Comparison of ENCODE assay signal across 37 cellular contexts in the genomic region with DNA sequence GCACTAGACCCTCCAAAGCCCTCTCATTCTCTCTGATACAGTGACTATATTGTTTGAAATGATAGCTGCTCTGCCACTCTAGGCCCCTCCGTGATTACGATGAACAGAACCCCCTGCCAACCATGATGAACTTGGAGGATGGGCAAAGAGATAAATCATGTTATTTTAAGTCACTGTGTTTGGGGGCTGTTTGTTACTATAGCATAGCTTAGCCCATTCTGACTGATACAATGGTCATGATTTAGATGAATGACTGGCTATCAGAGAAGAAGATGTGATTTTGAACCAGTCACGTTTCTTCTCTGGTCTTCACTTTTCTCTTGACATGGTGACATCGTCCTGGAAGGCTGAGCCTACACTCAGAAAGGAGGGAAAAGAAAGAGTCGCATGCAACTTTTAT.
DNase-seq lines count a peak whose midpoint lies in the region; ATAC-seq, FAIRE-seq and TF ChIP-seq lines count a peak whose summit lies in the region.
"Had no signal": no experiment of that assay in that cellular context is flagged by ENCODE, and none has a peak within 500 bp of the region (broad histone marks: within the 10 kb centered on the region; RNA-seq: fewer than 3 reads in every experiment).

No MANE protein-coding gene starts in this region.

- H3K36me3 ChIP-seq in HepG2 (replicated peaks in 1 of 2; ENCODE audit: control insufficient read depth in 1 of 2, insufficient read depth in 2 of 2, low read length in 2 of 2) (no peaks in the 10 kb centered on the region), right lobe of liver (no peaks in the 10 kb centered on the region), HEK293 (ENCODE audit: control insufficient read depth in 2 of 2, insufficient read depth in 1 of 2, low read length in 2 of 2) (no peaks in the 10 kb centered on the region), esophagus muscularis mucosa (no peaks in the 10 kb centered on the region), mesendoderm (ENCODE audit: control insufficient read depth, insufficient read depth, low read length) (no peaks in the 10 kb centered on the region)
- H3K36me3 ChIP-seq: BE2C; BLaER1; BLaER1 treated with 17β-estradiol and CSF1 and Interleukin-3, amounts not matched to agents 10 nM and 100 nM had no signal

- POLR2A ChIA-PET in HepG2 (lab: Yijun Ruan, JAX) = no interaction called here
- POLR2A ChIA-PET in HEK293 (lab: Yijun Ruan, JAX) = no interaction called here

- DNase-seq in HepG2 (ENCODE audit: low spot score) (no peak), right lobe of liver (no peak), esophagus muscularis mucosa (ENCODE audit: extremely low spot score) (peak; percentile 29), AG08395 (ENCODE audit: low spot score) (no peak), mesendoderm (no peak), NCI-H510A (lab: John Stamatoyannopoulos, UW) (no peak)
- no peak for DNase-seq in stimulated activated effector memory CD8-positive, alpha-beta T cell treated with anti-CD3 and anti-CD28 coated beads, Interleukin-12 subunit alpha, Interleukin-12 subunit beta, amount 100 ng/mL, for 72 hours (ENCODE audit: low spot score in 2 of 2)
- DNase-seq: 8988T; ACHN; AML-193; BE2C; C1 segment of cervical spinal cord; Caco-2; Calu3; CD4-positive, alpha-beta memory T cell; CD4-positive, alpha-beta T cell; CD4-positive, CD25-positive, alpha-beta regulatory T cell; CD8-positive, alpha-beta memory T cell; CD8-positive, alpha-beta T cell; COR-L47; DMS 273 treated with DMSO at 0.1 percent for 48 hours; DMS153; DMS53; DMS79; DMS79 treated with DMSO at 0.1 percent for 48 hours; DND-41; EL had no signal

- no peaks in the 10 kb centered on the region for H3K79me1 ChIP-seq in mesendoderm (ENCODE audit: low read length)

- ATAC-seq in HepG2 (no peak), right lobe of liver (no peak)
- no peak for ATAC-seq in stimulated activated effector memory CD8-positive, alpha-beta T cell treated with anti-CD3 and anti-CD28 coated beads, Interleukin-12 subunit alpha, Interleukin-12 subunit beta, amount 100 ng/mL, for 72 hours
- ATAC-seq: A549; CD8-positive, alpha-beta T cell had no signal

- no TSS peak for BruUV-seq in HepG2 (replicated peaks; lab: Mats Ljungman, UMichigan)

- no peak overlapping the region for H4K5ac ChIP-seq in mesendoderm (ENCODE audit: low read length)

- H3K9ac ChIP-seq in HepG2 (ENCODE audit: insufficient read depth, low read depth, low read length) (no peak overlapping the region), mesendoderm (ENCODE audit: low read length) (no peak overlapping the region)
- H3K9ac ChIP-seq: BLaER1; BLaER1 treated with 17β-estradiol and CSF1 and Interleukin-3, amounts not matched to agents 10 nM and 100 nM had no signal

- no peak for TF ChIP-seq POLR2A in HepG2 (IDR thresholded peaks at IDR 0.05; ENCODE audit: insufficient read depth in 1 of 2, low read depth in 2 of 2, low read length in 2 of 2)
- no peak for TF ChIP-seq POLR2A in right lobe of liver (IDR thresholded peaks at IDR 0.05)
- TF ChIP-seq POLR2A in esophagus muscularis mucosa (IDR thresholded peaks at IDR 0.05; ENCODE audit: low read depth) = no peak

- TF ChIP-seq CTCF in HepG2 (CRISPR knock-in tag; IDR thresholded peaks at IDR 0.05) (no peak), right lobe of liver (IDR thresholded peaks at IDR 0.05) (no peak), HEK293 (tag by site-specific recombination; IDR thresholded peaks at IDR 0.05) (no peak), esophagus muscularis mucosa (IDR thresholded peaks at IDR 0.05) (no peak)

- in situ Hi-C loops in HepG2 (cut with HindIII; ENCODE audit: extremely low pct_ligation_motif_present, low pct_unique_long_range_greater_than_20kb) = no loop called here

- H3K4me3 ChIP-seq in HepG2 (replicated peaks in 1 of 3; ENCODE audit: insufficient read depth in 1 of 3, low read depth in 2 of 3, low read length in 3 of 3) (no peak overlapping the region), right lobe of liver (no peak overlapping the region), HEK293 (ENCODE audit: low read depth, low read length) (no peak overlapping the region), esophagus muscularis mucosa (no peak overlapping the region), mesendoderm (ENCODE audit: low read length) (no peak overlapping the region)
- H3K4me3 ChIP-seq: A549; BLaER1; BLaER1 treated with 17β-estradiol and CSF1 and Interleukin-3, amounts not matched to agents 10 nM and 100 nM had no signal

- no peak overlapping the region for H2BK120ac ChIP-seq in mesendoderm (ENCODE audit: low read depth, low read length)

- H3K27me3 ChIP-seq in HepG2 (ENCODE audit: control insufficient read depth in 1 of 2, insufficient read depth in 2 of 2, low read length in 2 of 2) = peaks cover 1 to 15% of the 10 kb centered on the region in 2 experiments; a peak in 3 of 5 replicates
- no peaks in the 10 kb centered on the region for H3K27me3 ChIP-seq in right lobe of liver
- peaks cover 0 to 4% (median 0%) of the 10 kb centered on the region in 4 donors for H3K27me3 ChIP-seq in esophagus muscularis mucosa
- H3K27me3 ChIP-seq in mesendoderm (ENCODE audit: insufficient read depth, low read length, poor library complexity) = no peaks in the 10 kb centered on the region
- H3K27me3 ChIP-seq: BE2C; BLaER1; BLaER1 treated with 17β-estradiol and CSF1 and Interleukin-3, amounts not matched to agents 10 nM and 100 nM had no signal

- WGBS in HepG2 (ENCODE audit: low lambda C conversion rate) = 27% methylated on average over 5 of the region's 5 CpGs
- 81% methylated on average over 5 of the region's 5 CpGs for WGBS in right lobe of liver (ENCODE audit: insufficient coverage, low coverage, low lambda C conversion rate, missing lambda C conversion rate)
- WGBS in esophagus muscularis mucosa = 80% methylated on average over 5 of the region's 5 CpGs
- no CpG with 5 or more reads among the region's 5 CpGs for WGBS in mesendoderm (ENCODE audit: extremely low coverage, insufficient coverage, low lambda C conversion rate)

- H3K4me1 Mint-ChIP-seq in stimulated activated effector memory CD8-positive, alpha-beta T cell treated with anti-CD3 and anti-CD28 coated beads, Interleukin-12 subunit alpha, Interleukin-12 subunit beta, amount 100 ng/mL, for 72 hours = no peaks in the 10 kb centered on the region
- H3K4me1 Mint-ChIP-seq: B cell; CD4-positive, alpha-beta memory T cell; CD4-positive, CD25-positive, alpha-beta regulatory T cell; CD8-positive, alpha-beta memory T cell had no signal

- H3K56ac ChIP-seq in mesendoderm (ENCODE audit: low read length) = no peak overlapping the region

- no peak overlapping the region for H3K4ac ChIP-seq in mesendoderm (ENCODE audit: low read depth, low read length)

- TF ChIP-seq RAD21 in HepG2 (CRISPR knock-in tag; IDR thresholded peaks at IDR 0.05) = no peak

- no peak overlapping the region for H3K23ac ChIP-seq in mesendoderm (ENCODE audit: low read length)

- no peak for FAIRE-seq in HepG2 (lab: Jason Lieb, UNC)
- FAIRE-seq: A204.1, A549, D721Med had no signal

- no peak overlapping the region for H2AK5ac ChIP-seq in mesendoderm (ENCODE audit: low read length)

- H2BK5ac ChIP-seq in mesendoderm (ENCODE audit: low read length) = no peak overlapping the region

- H3K4me1 ChIP-seq in HepG2 (ENCODE audit: insufficient read depth, low read length) = no peaks in the 10 kb centered on the region
- H3K4me1 ChIP-seq in right lobe of liver = peaks cover 0 to 5% (median 0%) of the 10 kb centered on the region in 4 donors
- H3K4me1 ChIP-seq in HEK293 (ENCODE audit: control insufficient read depth, insufficient read depth, low read length) = no peaks in the 10 kb centered on the region
- H3K4me1 ChIP-seq in esophagus muscularis mucosa = peaks cover 0 to 8% (median 7%) of the 10 kb centered on the region in 4 donors
- H3K4me1 ChIP-seq in mesendoderm (ENCODE audit: control insufficient read depth, low read depth, low read length) = no peaks in the 10 kb centered on the region
- H3K4me1 ChIP-seq: A549, BE2C, BLaER1 had no signal

- H3K27ac Mint-ChIP-seq in stimulated activated effector memory CD8-positive, alpha-beta T cell treated with anti-CD3 and anti-CD28 coated beads, Interleukin-12 subunit alpha, Interleukin-12 subunit beta, amount 100 ng/mL, for 72 hours = peak overlapping the region; percentile 23
- H3K27ac Mint-ChIP-seq: B cell; CD4-positive, alpha-beta memory T cell; CD4-positive, alpha-beta T cell; CD4-positive, CD25-positive, alpha-beta regulatory T cell; CD8-positive, alpha-beta memory T cell; CD8-positive, alpha-beta T cell had no signal

- H3K9me3 Mint-ChIP-seq in stimulated activated effector memory CD8-positive, alpha-beta T cell treated with anti-CD3 and anti-CD28 coated beads, Interleukin-12 subunit alpha, Interleukin-12 subunit beta, amount 100 ng/mL, for 72 hours = no peaks in the 10 kb centered on the region
- H3K9me3 Mint-ChIP-seq: CD4-positive, alpha-beta T cell; CD8-positive, alpha-beta T cell had no signal

- H4K20me1 ChIP-seq in HepG2 (ENCODE audit: insufficient read depth, low read length) = no peaks in the 10 kb centered on the region
- H4K20me1 ChIP-seq: BLaER1; BLaER1 treated with 17β-estradiol and CSF1 and Interleukin-3, amounts not matched to agents 10 nM and 100 nM had no signal

- TF ChIP-seq EP300 in HepG2 (IDR thresholded peaks at IDR 0.05; ENCODE audit: low read depth in 2 of 2, low read length in 2 of 2) (no peak), HepG2 (CRISPR knock-in tag; IDR thresholded peaks at IDR 0.05; ENCODE audit: borderline replicate concordance) (no peak), esophagus muscularis mucosa (IDR thresholded peaks at IDR 0.05) (no peak)

- no peak overlapping the region for H3K4me3 Mint-ChIP-seq in stimulated activated effector memory CD8-positive, alpha-beta T cell treated with anti-CD3 and anti-CD28 coated beads, Interleukin-12 subunit alpha, Interleukin-12 subunit beta, amount 100 ng/mL, for 72 hours
- H3K4me3 Mint-ChIP-seq: B cell; CD4-positive, alpha-beta memory T cell; CD4-positive, alpha-beta T cell; CD4-positive, CD25-positive, alpha-beta regulatory T cell; CD8-positive, alpha-beta memory T cell; CD8-positive, alpha-beta T cell had no signal

- no peak overlapping the region for H4K8ac ChIP-seq in mesendoderm (ENCODE audit: low read depth, low read length)

- CTCF ChIA-PET in HepG2 (lab: Yijun Ruan, JAX; ENCODE audit: low intra/inter-chr PET ratio, low total read pairs) (no interaction called here), HEK293 (lab: Yijun Ruan, JAX) (no interaction called here)

- no peaks in the 10 kb centered on the region for H3K9me3 ChIP-seq in HepG2 (ENCODE audit: low read length)
- H3K9me3 ChIP-seq in right lobe of liver = no peaks in the 10 kb centered on the region
- H3K9me3 ChIP-seq in HEK293 (ENCODE audit: control insufficient read depth, insufficient read depth, low read depth, low read length) = no peaks in the 10 kb centered on the region
- H3K9me3 ChIP-seq in esophagus muscularis mucosa = no peaks in the 10 kb centered on the region
- H3K9me3 ChIP-seq: A549, BE2C, BLaER1, Caco-2 had no signal

- H3K18ac ChIP-seq in mesendoderm (ENCODE audit: low read length) = no peak overlapping the region

- H3K27ac ChIP-seq in HepG2 (ENCODE audit: extremely low read length, insufficient read depth, low read length) (no peak overlapping the region), right lobe of liver (no peak overlapping the region), HEK293 (ENCODE audit: extremely low read depth, low read depth, low read length) (no peak overlapping the region), esophagus muscularis mucosa (replicated peaks in 1 of 4) (no peak overlapping the region), mesendoderm (ENCODE audit: low read depth, low read length) (no peak overlapping the region)
- H3K27ac ChIP-seq: 22Rv1; A549; BLaER1; BLaER1 treated with 17β-estradiol and CSF1 and Interleukin-3, amounts not matched to agents 10 nM and 100 nM; C4-2B had no signal

- H2BK15ac ChIP-seq in mesendoderm (replicated peaks; ENCODE audit: low read depth) = no peak overlapping the region

- H3K79me2 ChIP-seq in HepG2 (ENCODE audit: insufficient read depth, low read length) = no peaks in the 10 kb centered on the region
- H3K79me2 ChIP-seq in mesendoderm (ENCODE audit: control insufficient read depth, insufficient read depth, low read length) = no peaks in the 10 kb centered on the region

- intact Hi-C loops in HepG2 (cut with micrococcal nuclease; ENCODE audit: unreplicated experiment) = loop anchor here (5.0 kb wide), 1 partner anchor 1655 kb away; no protein-coding TSS in a partner anchor
- intact Hi-C loops in right lobe of liver (cut with DNase I) = loop anchor here in 1 of 2 donors (10.0 kb wide), 1 partner anchor 57 kb away; no protein-coding TSS in a partner anchor
- intact Hi-C loops in esophagus muscularis mucosa (cut with DNase I) = no loop called here

- no peak overlapping the region for H2AFZ ChIP-seq in HepG2 (ENCODE audit: low read length)

- H3K36me3 Mint-ChIP-seq in stimulated activated effector memory CD8-positive, alpha-beta T cell treated with anti-CD3 and anti-CD28 coated beads, Interleukin-12 subunit alpha, Interleukin-12 subunit beta, amount 100 ng/mL, for 72 hours = no peaks in the 10 kb centered on the region
- H3K36me3 Mint-ChIP-seq: CD14-positive monocyte; CD4-positive, alpha-beta memory T cell; CD4-positive, CD25-positive, alpha-beta regulatory T cell; CD8-positive, alpha-beta memory T cell; CD8-positive, alpha-beta T cell had no signal

- H3K4me2 ChIP-seq in HepG2 (ENCODE audit: low read depth, low read length) (no peak overlapping the region), mesendoderm (ENCODE audit: low read length) (no peak overlapping the region)
- H3K4me2 ChIP-seq: A549; BLaER1; BLaER1 treated with 17β-estradiol and CSF1 and Interleukin-3, amounts not matched to agents 10 nM and 100 nM had no signal
